8 cellular contexts compared by ENCODE assay signal in genomic region chr5:135553688-135554462, GRCh38. TPM values are rescaled to one million over a fixed set of nuclear protein-coding genes. Genes with fewer than 3 reads are reported as not detected.
DNase-seq lines count a peak whose midpoint lies in the region; ATAC-seq and TF ChIP-seq lines count a peak whose summit lies in the region.

No MANE protein-coding gene starts in this region.

- peak overlapping the region; percentile 85 for H2AFZ ChIP-seq in smooth muscle cell (ENCODE audit: low read depth)

- H3K4me3 ChIP-seq in smooth muscle cell: peak overlapping the region; percentile 23
- no peak overlapping the region for H3K4me3 ChIP-seq in tibial nerve

- H3F3A ChIP-seq in smooth muscle cell (ENCODE audit: low read depth): no peaks in the 10 kb centered on the region

- H3K27me3 ChIP-seq in smooth muscle cell (ENCODE audit: low read depth) (peaks cover 29% of the 10 kb centered on the region), tibial nerve (peaks cover 0 to 29% of the 10 kb centered on the region in 2 donors)

- TF ChIP-seq POLR2A in tibial nerve (IDR thresholded peaks at IDR 0.05): no peak

- H4K20me1 ChIP-seq in smooth muscle cell (ENCODE audit: low read depth): no peaks in the 10 kb centered on the region

- TF ChIP-seq EP300 in tibial nerve (IDR thresholded peaks at IDR 0.05): no peak

- whole genome bisulfite sequencing in smooth muscle cell (ENCODE audit: low lambda C conversion rate): 32% methylated on average over 8 of the region's 8 CpGs
- 12 to 13% methylated on average over 8 of the region's 8 CpGs for WGBS in tibial nerve, 2 donors

- ATAC-seq in esophagus mucosa: peak; percentile 61

- peak; percentile 53 for TF ChIP-seq CTCF in smooth muscle cell (IDR thresholded peaks at IDR 0.05; ENCODE audit: borderline replicate concordance, insufficient read depth, poor library complexity, severe bottlenecking)
- no peak for TF ChIP-seq CTCF in tibial nerve (IDR thresholded peaks at IDR 0.05)

- H3K9me3 ChIP-seq in smooth muscle cell (replicated peaks; ENCODE audit: low read depth) (no peaks in the 10 kb centered on the region), tibial nerve (no peaks in the 10 kb centered on the region)

- peak overlapping the region; percentile 80 for H3K4me2 ChIP-seq in smooth muscle cell

- peak; percentile 4 for DNase-seq in DMS153 treated with DMSO at 0.1 percent for 48 hours (lab: John Stamatoyannopoulos, UW; ENCODE audit: unreplicated experiment)
- no peak for DNase-seq in DMS153 (lab: John Stamatoyannopoulos, UW)
- peak; percentile 59 for DNase-seq in NCI-H345 (lab: John Stamatoyannopoulos, UW)
- DNase-seq in smooth muscle cell (lab: John Stamatoyannopoulos, UW; ENCODE audit: unreplicated experiment): no peak
- no peak for DNase-seq in tibial nerve (ENCODE audit: low spot score in 2 of 2)
- DNase-seq in stimulated activated CD8-positive, alpha-beta memory T cell treated with anti-CD3 and anti-CD28 coated beads, Interleukin-4, amount 100 ng/mL, for 48 hours: no peak
- DNase-seq in NCI-H187 (lab: John Stamatoyannopoulos, UW): no peak

- no peak overlapping the region for H3K9ac ChIP-seq in smooth muscle cell (ENCODE audit: low read depth)

- H3K36me3 ChIP-seq in smooth muscle cell (ENCODE audit: low read depth) (no peaks in the 10 kb centered on the region), tibial nerve (no peaks in the 10 kb centered on the region)

- no peaks in the 10 kb centered on the region for H3K79me2 ChIP-seq in smooth muscle cell (ENCODE audit: low read depth)

- no peaks in the 10 kb centered on the region for H3K4me1 ChIP-seq in smooth muscle cell (ENCODE audit: low read depth)
- no peaks in the 10 kb centered on the region for H3K4me1 ChIP-seq in tibial nerve

- H3K27ac ChIP-seq in smooth muscle cell (ENCODE audit: low read depth) (no peak overlapping the region), tibial nerve (no peak overlapping the region)

RNA-seq across cellular contexts. Expression of gene NEUROG1, which starts 18.1 kb away (rescaled TPM):
- total RNA-seq in esophagus mucosa (not detected), smooth muscle cell (not detected in 2 replicates), tibial nerve (not detected)
- polyA plus RNA-seq in smooth muscle cell: not detected in 2 replicates

RNA-seq across cellular contexts. Expression of gene CXCL14, which starts 24.9 kb away (rescaled TPM):
- total RNA-seq in esophagus mucosa (179 TPM), smooth muscle cell (589 and 667 TPM in 2 replicates), tibial nerve (100 to 1,000 TPM in 2 of 4 donors, 10 to 100 TPM in 2; 76.5 to 171 (median 111) TPM)
- polyA plus RNA-seq in smooth muscle cell: 1,209 and 1,397 TPM in 2 replicates

Comparison
In these comparisons a context has a peak if more than half of its experiments do, and no peak if none do; other contexts are left out.
1. DNase-seq: peak in DMS153 treated with DMSO at 0.1 percent for 48 hours (single experiment) and NCI-H345 (single experiment); none in DMS153 (single experiment), smooth muscle cell (single experiment), tibial nerve (0 of 2), stimulated activated CD8-positive, alpha-beta memory T cell treated with anti-CD3 and anti-CD28 coated beads, Interleukin-4, amount 100 ng/mL, for 48 hours (single experiment) and NCI-H187 (0 of 2).